Comparison of ENCODE assay signal across 8 cellular contexts in genomic region chr2:85438291-85439110, GRCh38. TPM values are rescaled to one million over a fixed set of nuclear protein-coding genes. Genes with fewer than 3 reads are reported as not detected.
DNase-seq lines count a peak whose midpoint lies in the region; ATAC-seq, FAIRE-seq and TF ChIP-seq lines count a peak whose summit lies in the region.

No MANE protein-coding gene starts in this region.

- CTCF ChIA-PET in Panc1 (lab: Charles Lee), result no interaction called here

- no peaks in the 10 kb centered on the region for H3K36me3 ChIP-seq in Panc1 (ENCODE audit: control insufficient read depth, insufficient read depth, low read length)
- H3K36me3 ChIP-seq in endodermal cell (ENCODE audit: control insufficient read depth, insufficient read depth, low read length), result no peaks in the 10 kb centered on the region

- TF ChIP-seq POLR2A in GM12891 (IDR thresholded peaks at IDR 0.05; ENCODE audit: low read depth, low read length), result no peak

- ATAC-seq in Panc1, result peak; percentile 20

- TF ChIP-seq CTCF in Panc1 (IDR thresholded peaks at IDR 0.05), result no peak
- TF ChIP-seq CTCF in endodermal cell (conservative IDR thresholded peaks at IDR 0.05), result peak; percentile 38
- no peak for TF ChIP-seq CTCF in neural crest cell (conservative IDR thresholded peaks at IDR 0.05)
- no peak for TF ChIP-seq CTCF in glutamatergic neuron (IDR thresholded peaks at IDR 0.05; ENCODE audit: partially characterized antibody, unreplicated experiment)

- no peaks in the 10 kb centered on the region for H3K9me3 Mint-ChIP-seq in T-helper 1 cell treated with Interleukin-12 subunit alpha and Interleukin-12 subunit beta and Interleukin-4 antibody, amounts not matched to agents 30 μg/mL and 1 μg/mL, for 36 hours
- H3K9me3 Mint-ChIP-seq in endodermal cell (no peaks in the 10 kb centered on the region), neural crest cell (no peaks in the 10 kb centered on the region), glutamatergic neuron (ENCODE audit: unreplicated experiment) (peaks cover 10% of the 10 kb centered on the region)

- peaks cover 55% of the 10 kb centered on the region for H3K4me1 ChIP-seq in Panc1 (ENCODE audit: control insufficient read depth, insufficient read depth, low read length)
- H3K4me1 ChIP-seq in endodermal cell (ENCODE audit: control insufficient read depth, insufficient read depth, low read length), result peaks cover 15% of the 10 kb centered on the region

- POLR2A ChIA-PET in Panc1 (lab: Charles Lee), result interaction anchor here (0.5 to 1.9 kb wide), 4 partner anchors 17 to 165 kb away, joined by 4 to 5 read pairs (median 4); partner anchors contain the start of gene MAT2A

- peaks cover 24% of the 10 kb centered on the region for H3K4me1 Mint-ChIP-seq in T-helper 1 cell treated with Interleukin-12 subunit alpha and Interleukin-12 subunit beta and Interleukin-4 antibody, amounts not matched to agents 30 μg/mL and 1 μg/mL, for 36 hours (ENCODE audit: low read depth)
- H3K4me1 Mint-ChIP-seq in endodermal cell (peaks cover 21% of the 10 kb centered on the region), neural crest cell (peaks cover 22% of the 10 kb centered on the region), glutamatergic neuron (ENCODE audit: low read depth, unreplicated experiment) (peaks cover 15% of the 10 kb centered on the region)

- intact Hi-C loops in Panc1 (cut with micrococcal nuclease; ENCODE audit: unreplicated experiment), result no loop called here

- H3K27ac Mint-ChIP-seq in T-helper 1 cell treated with Interleukin-12 subunit alpha and Interleukin-12 subunit beta and Interleukin-4 antibody, amounts not matched to agents 30 μg/mL and 1 μg/mL, for 36 hours, result peak overlapping the region; percentile 94
- H3K27ac Mint-ChIP-seq in endodermal cell (peak overlapping the region; percentile 93), neural crest cell (ENCODE audit: unreplicated experiment) (peak overlapping the region; percentile 96), glutamatergic neuron (ENCODE audit: unreplicated experiment) (no peak overlapping the region)

- peak overlapping the region; percentile 81 for H3K4me3 Mint-ChIP-seq in T-helper 1 cell treated with Interleukin-12 subunit alpha and Interleukin-12 subunit beta and Interleukin-4 antibody, amounts not matched to agents 30 μg/mL and 1 μg/mL, for 36 hours
- peak overlapping the region; percentile 43 for H3K4me3 Mint-ChIP-seq in endodermal cell
- peak overlapping the region; percentile 77 for H3K4me3 Mint-ChIP-seq in neural crest cell
- H3K4me3 Mint-ChIP-seq in glutamatergic neuron (ENCODE audit: unreplicated experiment), result no peak overlapping the region

- no TSS peak for BruUV-seq in Panc1 (replicated peaks; lab: Mats Ljungman, UMichigan)

- H3K4me3 ChIP-seq in Panc1 (ENCODE audit: low read depth in 2 of 2, low read length in 2 of 2) (peak overlapping the region in 1 of 2 experiments; percentile 35; a peak in 3 of 4 replicates), endodermal cell (ENCODE audit: low read length) (no peak overlapping the region)

- H3K9me3 ChIP-seq in Panc1 (ENCODE audit: control insufficient read depth, insufficient read depth, low read depth, low read length) (no peaks in the 10 kb centered on the region), endodermal cell (ENCODE audit: control insufficient read depth, low read length) (no peaks in the 10 kb centered on the region)

- H3K27me3 ChIP-seq in Panc1 (ENCODE audit: control insufficient read depth, insufficient read depth, low read length) (no peaks in the 10 kb centered on the region), endodermal cell (ENCODE audit: control insufficient read depth, insufficient read depth, low read length, poor library complexity, severe bottlenecking) (no peaks in the 10 kb centered on the region)

- WGBS in endodermal cell (ENCODE audit: insufficient coverage in 1 of 2, insufficient read length in 1 of 2), 2 experiments, result 72 to 80% methylated on average over 6 to 15 of the region's 16 CpGs

- no peaks in the 10 kb centered on the region for H3K27me3 Mint-ChIP-seq in T-helper 1 cell treated with Interleukin-12 subunit alpha and Interleukin-12 subunit beta and Interleukin-4 antibody, amounts not matched to agents 30 μg/mL and 1 μg/mL, for 36 hours (ENCODE audit: low read depth)
- H3K27me3 Mint-ChIP-seq in endodermal cell (ENCODE audit: insufficient read depth), result no peaks in the 10 kb centered on the region
- no peaks in the 10 kb centered on the region for H3K27me3 Mint-ChIP-seq in neural crest cell (ENCODE audit: low read depth)
- peaks cover 11% of the 10 kb centered on the region for H3K27me3 Mint-ChIP-seq in glutamatergic neuron (ENCODE audit: unreplicated experiment)

- in situ Hi-C loops in Panc1 (cut with HindIII; ENCODE audit: low pct_unique_long_range_greater_than_20kb, low sequenced_read_pairs), result no loop called here

- DNase-seq in T-helper 1 cell (no peak), Panc1 (ENCODE audit: low read depth, low spot score) (no peak), endodermal cell (peak; percentile 79), neural crest cell (ENCODE audit: low read depth, low spot score) (no peak), glutamatergic neuron (no peak), GM12891 (ENCODE audit: insufficient read length, low spot score) (no peak), HTR-8/SVneo (ENCODE audit: insufficient read length, low spot score) (no peak)

- H3K27ac ChIP-seq in Panc1 (ENCODE audit: low read length), result peak overlapping the region; percentile 95
- peak overlapping the region; percentile 17 for H3K27ac ChIP-seq in endodermal cell (ENCODE audit: low read depth, low read length)

- H3K36me3 Mint-ChIP-seq in T-helper 1 cell treated with Interleukin-12 subunit alpha and Interleukin-12 subunit beta and Interleukin-4 antibody, amounts not matched to agents 30 μg/mL and 1 μg/mL, for 36 hours (ENCODE audit: low read depth), result no peaks in the 10 kb centered on the region
- H3K36me3 Mint-ChIP-seq in endodermal cell (ENCODE audit: low read depth) (no peaks in the 10 kb centered on the region), neural crest cell (ENCODE audit: low read depth) (no peaks in the 10 kb centered on the region), glutamatergic neuron (ENCODE audit: unreplicated experiment) (no peaks in the 10 kb centered on the region)

- FAIRE-seq in GM12891 (lab: Jason Lieb, UNC), result no peak
- FAIRE-seq in HTR-8/SVneo (lab: Jason Lieb, UNC), result no peak

- H3K9ac ChIP-seq in endodermal cell (ENCODE audit: extremely low read depth, low read length, poor library complexity, severe bottlenecking), result no peak overlapping the region

TF ChIP-seq in GM12891, 5 proteins besides CTCF, POLR2A, EP300 and RAD21:
- TF ChIP-seq PAX5 (IDR thresholded peaks at IDR 0.05; ENCODE audit: insufficient read depth, low read length, severe bottlenecking) (no peak), POLR2AphosphoS5 (IDR thresholded peaks at IDR 0.05; ENCODE audit: low read depth, low read length) (no peak), SPI1 (IDR thresholded peaks at IDR 0.05; ENCODE audit: low read depth, low read length) (no peak), TAF1 (IDR thresholded peaks at IDR 0.05; ENCODE audit: low read depth, low read length) (no peak), POU2F2 (IDR thresholded peaks at IDR 0.05; ENCODE audit: low read depth, low read length) (no peak)

RNA-seq across cellular contexts. Expression of gene SH2D6, which starts 20.0 kb away (rescaled TPM):
- total RNA-seq in Panc1 (2021; ENCODE audit: unreplicated experiment), result 3.3 TPM
- 3.3 TPM for polyA plus RNA-seq in Panc1 (2012; ENCODE audit: insufficient read length)
- total RNA-seq in endodermal cell, result 1 to 10 TPM in 1 of 2 donors, under 1 TPM in 1; 0.68 to 1.1 TPM
- polyA plus RNA-seq in endodermal cell (2013, experiment 1 of 2), result 0.28 TPM
- polyA plus RNA-seq in endodermal cell (2013, experiment 2 of 2), result 0.70 TPM
- total RNA-seq in neural crest cell, result 0.34 and 1.2 TPM in 2 replicates
- total RNA-seq in glutamatergic neuron (ENCODE audit: unreplicated experiment), result 0.64 TPM
- 0.17 TPM for polyA plus RNA-seq in GM12891 (2012; ENCODE audit: low read depth, missing spikeins)

RNA-seq across cellular contexts. Expression of gene CAPG, which starts 28.3 kb away (rescaled TPM):
- 202 TPM for total RNA-seq in Panc1 (2021; ENCODE audit: unreplicated experiment)
- polyA plus RNA-seq in Panc1 (2012; ENCODE audit: insufficient read length), result 510 TPM
- 100 to 1,000 TPM; 104 to 119 TPM for total RNA-seq in endodermal cell
- polyA plus RNA-seq in endodermal cell (2013, experiment 1 of 2), result 30.9 TPM
- polyA plus RNA-seq in endodermal cell (2013, experiment 2 of 2), result 30.1 TPM
- 24.3 and 32.6 TPM in 2 replicates for total RNA-seq in neural crest cell
- 15.5 TPM for total RNA-seq in glutamatergic neuron (ENCODE audit: unreplicated experiment)
- polyA plus RNA-seq in GM12891 (2012; ENCODE audit: low read depth, missing spikeins), result 27.7 TPM
